Comparison of ENCODE assay signal across 8 cellular contexts in the genomic region with DNA sequence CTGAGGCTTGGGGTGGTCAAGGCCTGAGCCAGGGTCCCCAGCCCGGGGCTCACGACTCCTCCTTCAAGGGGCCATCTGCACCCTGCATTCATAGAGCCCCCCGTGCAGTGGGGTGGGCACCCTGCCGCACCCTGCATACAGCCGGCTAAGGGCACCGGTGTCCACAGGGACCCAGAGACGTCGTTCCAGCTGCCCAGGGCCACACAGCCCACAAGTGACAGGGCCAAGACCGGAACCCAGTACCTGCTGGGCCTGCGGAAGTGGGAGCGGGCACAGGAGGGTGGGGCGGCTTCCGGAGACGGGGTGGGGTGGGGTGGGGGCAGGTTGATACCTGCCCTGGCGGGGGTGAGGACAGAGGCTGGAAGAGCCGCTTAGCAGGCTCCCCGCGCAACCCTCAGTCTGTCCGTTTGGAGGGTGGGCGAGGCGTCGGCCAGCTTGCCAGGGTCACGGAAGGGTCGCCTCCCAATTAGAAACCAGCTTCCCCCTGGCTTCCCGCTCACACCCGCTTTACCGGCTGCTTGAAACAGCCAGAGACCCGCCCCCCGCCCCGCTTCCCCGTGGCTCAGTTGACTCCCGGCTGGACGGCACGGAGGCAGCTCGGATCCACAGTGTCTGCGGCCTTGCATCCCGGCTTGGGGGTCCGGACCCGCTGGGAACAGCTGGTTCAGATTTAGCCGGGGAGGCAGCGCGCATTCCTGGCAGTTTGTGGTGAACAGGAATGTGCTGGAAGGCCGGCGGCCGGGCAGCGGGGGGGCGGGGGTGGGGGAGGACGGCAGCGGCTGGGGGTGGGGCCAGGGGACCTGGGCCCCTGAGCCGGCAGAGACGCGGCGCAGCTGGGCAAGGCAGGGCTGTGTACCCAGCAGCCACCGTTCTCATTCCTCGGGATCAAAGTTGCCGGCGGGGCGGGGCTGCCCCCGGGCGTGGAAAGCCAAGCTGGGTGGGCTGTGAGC. TPM values are rescaled to one million over a fixed set of nuclear protein-coding genes. Genes with fewer than 3 reads are reported as not detected.
A peak's percentile ranks its signal among the peaks of the same experiment; 100 is the strongest.
DNase-seq lines count a peak whose midpoint lies in the region; ATAC-seq and TF ChIP-seq lines count a peak whose summit lies in the region.

No MANE protein-coding gene starts in this region.

- H3K79me2 ChIP-seq in SU-DHL-6 (ENCODE audit: insufficient read depth, low read length) (peaks cover 42% of the 10 kb centered on the region), smooth muscle cell (ENCODE audit: low read depth) (peaks cover 70% of the 10 kb centered on the region)

- no TSS peak for BruUV-seq in Calu3 (replicated peaks; lab: Mats Ljungman, UMichigan)

- H3K4me3 ChIP-seq in HEK293 (ENCODE audit: low read depth, low read length): peak overlapping the region; percentile 42
- H3K4me3 ChIP-seq in SU-DHL-6 (ENCODE audit: insufficient read depth, low read length, poor library complexity, severe bottlenecking): peak overlapping the region; percentile 74
- H3K4me3 ChIP-seq in brain microvascular endothelial cell (ENCODE audit: low read depth, low read length): peak overlapping the region; percentile 96
- H3K4me3 ChIP-seq in smooth muscle cell: peak overlapping the region; percentile 98

- H4K20me1 ChIP-seq in SU-DHL-6 (ENCODE audit: low read depth, low read length): no peaks in the 10 kb centered on the region
- peaks cover 65% of the 10 kb centered on the region for H4K20me1 ChIP-seq in smooth muscle cell (ENCODE audit: low read depth)

- intact Hi-C loops in Calu3 (cut with micrococcal nuclease; ENCODE audit: unreplicated experiment): no loop called here

- H3K36me3 Mint-ChIP-seq in Calu3 (ENCODE audit: insufficient read depth, unreplicated experiment): peaks cover 46% of the 10 kb centered on the region

- POLR2A ChIA-PET in HEK293 (lab: Yijun Ruan, JAX): interaction anchor here (0.6 to 6.2 kb wide), 10 partner anchors 11 to 385 kb away, joined by 3 to 60 read pairs (median 4); partner anchors contain the start of genes ABCA7, CIRBP and GPX4

- H3K27me3 ChIP-seq in SU-DHL-6 (ENCODE audit: low read length) (no peaks in the 10 kb centered on the region), brain microvascular endothelial cell (replicated peaks) (no peaks in the 10 kb centered on the region), smooth muscle cell (ENCODE audit: low read depth) (no peaks in the 10 kb centered on the region)

- no peaks in the 10 kb centered on the region for H3K9me3 ChIP-seq in HEK293 (ENCODE audit: control insufficient read depth, insufficient read depth, low read depth, low read length)
- H3K9me3 ChIP-seq in SU-DHL-6 (ENCODE audit: insufficient read depth, low read length): no peaks in the 10 kb centered on the region
- H3K9me3 ChIP-seq in smooth muscle cell (replicated peaks; ENCODE audit: low read depth): no peaks in the 10 kb centered on the region

- H3K27me3 Mint-ChIP-seq in Calu3 (ENCODE audit: unreplicated experiment): no peaks in the 10 kb centered on the region

- H3K9ac ChIP-seq in SU-DHL-6 (ENCODE audit: low read length) (peak overlapping the region; percentile 95), smooth muscle cell (ENCODE audit: low read depth) (peak overlapping the region; percentile 90)

- TF ChIP-seq CTCF in Calu3 (IDR thresholded peaks at IDR 0.05; ENCODE audit: unreplicated experiment): no peak
- no peak for TF ChIP-seq CTCF in HEK293 (tag by site-specific recombination; IDR thresholded peaks at IDR 0.05)
- no peak for TF ChIP-seq CTCF in SU-DHL-6 (IDR thresholded peaks at IDR 0.05; ENCODE audit: insufficient read depth, low read length, poor library complexity, severe bottlenecking)
- TF ChIP-seq CTCF in brain microvascular endothelial cell (IDR thresholded peaks at IDR 0.05; ENCODE audit: low read depth, low read length, missing control alignments): no peak
- TF ChIP-seq CTCF in smooth muscle cell (IDR thresholded peaks at IDR 0.05; ENCODE audit: borderline replicate concordance, insufficient read depth, poor library complexity, severe bottlenecking): no peak

- H3K4me3 Mint-ChIP-seq in Calu3 (ENCODE audit: low read depth, unreplicated experiment): peak overlapping the region; percentile 81

- 2% methylated on average over 42 of the region's 60 CpGs for WGBS in smooth muscle cell (ENCODE audit: low lambda C conversion rate)

- H3K27ac ChIP-seq in HEK293 (ENCODE audit: extremely low read depth, low read depth, low read length) (peak overlapping the region; percentile 22; the same call in 1 of the 2 replicates), SU-DHL-6 (ENCODE audit: low read depth, low read length) (peak overlapping the region; percentile 86), brain microvascular endothelial cell (peak overlapping the region; percentile 44), smooth muscle cell (ENCODE audit: low read depth) (peak overlapping the region; percentile 95)

- H3K4me1 ChIP-seq in HEK293 (ENCODE audit: control insufficient read depth, insufficient read depth, low read length): peaks cover 5% of the 10 kb centered on the region; the same call in 1 of the 2 replicates
- H3K4me1 ChIP-seq in smooth muscle cell (ENCODE audit: low read depth): peaks cover 20% of the 10 kb centered on the region

- ATAC-seq in HG02981 (IDR thresholded peaks at IDR 0.05; ENCODE audit: unreplicated experiment) (no peak), HG02852 (IDR thresholded peaks at IDR 0.05; ENCODE audit: unreplicated experiment) (no peak)

- H3K9me2 ChIP-seq in SU-DHL-6 (replicated peaks; ENCODE audit: insufficient read depth, low read length): no peaks in the 10 kb centered on the region

- in situ Hi-C loops in brain microvascular endothelial cell (cut with HindIII; ENCODE audit: low pct_ligation_motif_present, low sequenced_read_pairs): no loop called here

- no peak overlapping the region for H2AFZ ChIP-seq in SU-DHL-6 (ENCODE audit: low read depth, low read length, severe bottlenecking)
- no peak overlapping the region for H2AFZ ChIP-seq in smooth muscle cell (ENCODE audit: low read depth)

- no peak overlapping the region for H3K27ac Mint-ChIP-seq in Calu3 (ENCODE audit: unreplicated experiment)

- peak; percentile 59 for DNase-seq in Calu3
- peak; percentile 89 for DNase-seq in brain microvascular endothelial cell
- DNase-seq in iPS-NIHi11 (ENCODE audit: low spot score): peak; percentile 85
- peak; percentile 58 for DNase-seq in smooth muscle cell (lab: John Stamatoyannopoulos, UW; ENCODE audit: unreplicated experiment)

- CTCF ChIA-PET in Calu3 (lab: Charles Lee) (interaction anchor here (0.6 to 1.3 kb wide), 3 partner anchors 12 to 342 kb away, joined by 3 to 13 read pairs (median 7); partner anchors contain the start of gene ABCA7), HEK293 (lab: Yijun Ruan, JAX) (interaction anchor here (0.6 to 1.4 kb wide), 4 partner anchors 11 to 305 kb away, joined by 3 read pairs; partner anchors contain the start of gene ABCA7)

- H3F3A ChIP-seq in SU-DHL-6 (ENCODE audit: insufficient read depth) (peaks cover 10% of the 10 kb centered on the region), smooth muscle cell (ENCODE audit: low read depth) (peaks cover 10% of the 10 kb centered on the region)

- peaks cover 0 to 8% of the 10 kb centered on the region in 2 experiments; a peak in 1 of 3 replicates for H3K36me3 ChIP-seq in HEK293 (ENCODE audit: control insufficient read depth in 2 of 2, insufficient read depth in 1 of 2, low read length in 2 of 2)
- no peaks in the 10 kb centered on the region; the same call in 1 of the 2 replicates for H3K36me3 ChIP-seq in SU-DHL-6 (ENCODE audit: low read length)
- H3K36me3 ChIP-seq in brain microvascular endothelial cell (replicated peaks): peaks cover 33% of the 10 kb centered on the region
- no peaks in the 10 kb centered on the region for H3K36me3 ChIP-seq in smooth muscle cell (ENCODE audit: low read depth)

- no peaks in the 10 kb centered on the region for H3K9me3 Mint-ChIP-seq in Calu3 (ENCODE audit: low read depth, unreplicated experiment)

- H3K4me2 ChIP-seq in SU-DHL-6 (ENCODE audit: low read depth, low read length, poor library complexity, severe bottlenecking) (peak overlapping the region; percentile 92), smooth muscle cell (peak overlapping the region; percentile 99)

- H3K4me1 Mint-ChIP-seq in Calu3 (ENCODE audit: low read depth, unreplicated experiment): no peaks in the 10 kb centered on the region

TF ChIP-seq in HEK293, 187 proteins besides CTCF, POLR2A, EP300 and RAD21 (continues in another document):
- TF ChIP-seq ZIC2 (tag by site-specific recombination; IDR thresholded peaks at IDR 0.05): peak; percentile 100
- TF ChIP-seq ZBTB21 (tag by site-specific recombination; IDR thresholded peaks at IDR 0.05): no peak
- TF ChIP-seq ZNF121 (tag by site-specific recombination; IDR thresholded peaks at IDR 0.05): no peak
- TF ChIP-seq, protein P1, sequence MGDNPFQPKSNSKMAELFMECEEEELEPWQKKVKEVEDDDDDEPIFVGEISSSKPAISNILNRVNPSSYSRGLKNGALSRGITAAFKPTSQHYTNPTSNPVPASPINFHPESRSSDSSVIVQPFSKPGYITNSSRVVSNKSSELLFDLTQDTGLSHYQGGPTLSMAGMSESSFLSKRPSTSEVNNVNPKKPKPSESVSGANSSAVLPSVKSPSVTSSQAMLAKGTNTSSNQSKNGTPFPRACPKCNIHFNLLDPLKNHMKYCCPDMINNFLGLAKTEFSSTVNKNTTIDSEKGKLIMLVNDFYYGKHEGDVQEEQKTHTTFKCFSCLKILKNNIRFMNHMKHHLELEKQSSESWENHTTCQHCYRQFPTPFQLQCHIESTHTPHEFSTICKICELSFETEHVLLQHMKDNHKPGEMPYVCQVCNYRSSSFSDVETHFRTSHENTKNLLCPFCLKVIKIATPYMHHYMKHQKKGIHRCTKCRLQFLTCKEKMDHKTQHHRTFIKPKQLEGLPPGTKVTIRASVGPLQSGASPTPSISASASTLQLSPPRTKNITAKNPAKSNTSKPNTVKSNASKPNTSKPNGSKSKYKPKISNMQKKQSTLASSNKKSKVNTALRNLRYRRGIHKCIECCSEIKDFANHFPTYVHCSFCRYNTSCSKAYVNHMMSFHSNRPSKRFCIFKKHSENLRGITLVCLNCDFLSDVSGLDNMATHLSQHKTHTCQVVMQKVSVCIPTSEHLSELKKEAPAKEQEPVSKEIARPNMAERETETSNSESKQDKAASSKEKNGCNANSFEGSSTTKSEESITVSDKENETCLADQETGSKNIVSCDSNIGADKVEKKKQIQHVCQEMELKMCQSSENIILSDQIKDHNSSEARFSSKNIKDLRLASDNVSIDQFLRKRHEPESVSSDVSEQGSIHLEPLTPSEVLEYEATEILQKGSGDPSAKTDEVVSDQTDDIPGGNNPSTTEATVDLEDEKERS (tag by site-specific recombination; IDR thresholded peaks at IDR 0.05): no peak

RNA-seq across cellular contexts. Expression of gene CNN2, which starts 1.8 kb away (rescaled TPM):
- total RNA-seq in Calu3 (2022) (135 and 151 TPM in 2 replicates), smooth muscle cell (150 and 155 TPM in 2 replicates)
- polyA plus RNA-seq in smooth muscle cell: 392 and 404 TPM in 2 replicates

RNA-seq across cellular contexts. Expression of gene RNU6-2, which starts 6.9 kb away (rescaled TPM):
- not detected in 2 replicates for total RNA-seq in Calu3 (2022)
- total RNA-seq in smooth muscle cell: not detected in 2 replicates
- not detected in 2 replicates for polyA plus RNA-seq in smooth muscle cell

RNA-seq across cellular contexts. Expression of gene TMEM259, which starts 7.3 kb away (rescaled TPM):
- total RNA-seq in Calu3 (2022) (129 and 142 TPM in 2 replicates), smooth muscle cell (112 and 133 TPM in 2 replicates)
- polyA plus RNA-seq in smooth muscle cell: 232 and 301 TPM in 2 replicates

RNA-seq across cellular contexts. Expression of gene ABCA7, which starts 11.7 kb away (rescaled TPM):
- total RNA-seq in Calu3 (2022) (22.7 and 24.3 TPM in 2 replicates), smooth muscle cell (4.1 and 5.0 TPM in 2 replicates)
- polyA plus RNA-seq in smooth muscle cell: 11.8 and 26.5 TPM in 2 replicates

RNA-seq across cellular contexts. Expression of gene GRIN3B, which starts 28.0 kb away (rescaled TPM):
- total RNA-seq in Calu3 (2022) (not detected in 2 replicates), smooth muscle cell (1.2 and 12.6 TPM in 2 replicates)
- 1.2 and 3.6 TPM in 2 replicates for polyA plus RNA-seq in smooth muscle cell

Comparison
In these comparisons a context has a peak if more than half of its experiments do, and no peak if none do; other contexts are left out.
1. H3K27ac ChIP-seq: peak in every context shown above with its lines; median percentile 95 in smooth muscle cell; 86 in SU-DHL-6; 44 in brain microvascular endothelial cell; 22 in HEK293.
2. H3K4me3 ChIP-seq: peak in every context shown above with its lines; median percentile 98 in smooth muscle cell; 96 in brain microvascular endothelial cell; 74 in SU-DHL-6; 42 in HEK293.